ENCODE assay signal across 8 cellular contexts in the genomic region with DNA sequence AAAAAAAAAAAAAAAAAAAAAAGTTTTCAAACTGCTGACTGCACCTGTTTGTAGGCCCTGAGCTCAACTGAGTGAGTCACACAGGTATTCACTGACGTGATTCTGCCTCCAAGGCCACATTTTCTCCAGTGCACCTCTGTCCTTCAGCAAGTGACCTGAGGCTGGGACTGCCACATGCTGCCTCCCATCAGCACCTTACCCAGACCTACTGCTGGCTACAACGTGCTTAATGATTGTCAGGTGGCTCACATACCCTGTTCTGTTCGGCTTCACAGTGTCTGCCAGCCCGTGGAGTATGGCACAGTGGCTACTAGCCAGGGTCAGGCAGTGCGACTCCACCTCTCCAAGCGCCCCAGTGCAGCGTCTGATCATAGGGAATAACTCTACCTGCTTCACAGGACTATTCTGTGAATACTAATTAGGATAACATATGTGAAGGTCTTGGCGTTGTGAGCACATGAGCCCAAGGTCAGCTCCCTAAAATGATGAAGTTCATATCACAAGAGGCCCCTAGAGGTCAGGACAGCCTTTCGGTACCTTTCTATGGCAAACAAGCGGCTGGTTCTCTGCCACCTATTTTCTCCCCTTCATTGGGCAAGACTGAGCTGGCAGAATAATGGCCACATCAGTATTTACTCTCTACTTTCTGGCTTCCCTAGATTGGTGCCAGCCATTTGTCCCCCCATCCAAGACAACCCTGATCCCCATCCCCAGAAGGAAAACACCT. TPM values are rescaled to one million over a fixed set of nuclear protein-coding genes. Genes with fewer than 3 reads are reported as not detected.
A peak's percentile ranks its signal among the peaks of the same experiment; 100 is the strongest.
DNase-seq lines count a peak whose midpoint lies in the region; ATAC-seq and TF ChIP-seq lines count a peak whose summit lies in the region.

No MANE protein-coding gene starts in this region.

- H2AFZ ChIP-seq in PC-3 (ENCODE audit: low read length): peak overlapping the region; percentile 52

- no peaks in the 10 kb centered on the region for H3K36me3 ChIP-seq in PC-3 (ENCODE audit: low read depth, low read length)
- no peaks in the 10 kb centered on the region for H3K36me3 ChIP-seq in left ventricle myocardium inferior
- no peaks in the 10 kb centered on the region for H3K36me3 ChIP-seq in urinary bladder (ENCODE audit: insufficient read depth)

- H3F3A ChIP-seq in PC-3 (ENCODE audit: low read length, unreplicated experiment): no peaks in the 10 kb centered on the region

- H4K20me1 ChIP-seq in PC-3 (ENCODE audit: low read length): no peaks in the 10 kb centered on the region

- no peaks in the 10 kb centered on the region for H3K79me2 ChIP-seq in PC-3 (ENCODE audit: low read length)

- BruUV-seq in PC-3 (replicated peaks; lab: Mats Ljungman, UMichigan): no TSS peak

- intact Hi-C loops in Right ventricle myocardium superior (cut with DNase I): loop anchor here (5.0 kb wide), 1 partner anchor 89 kb away; no protein-coding TSS in a partner anchor
- intact Hi-C loops in left cardiac atrium (cut with DNase I): loop anchor here in 1 of 2 donors (5.0 to 10.0 kb wide), 2 partner anchors 52 to 79 kb away; no protein-coding TSS in a partner anchor
- intact Hi-C loops in PC-3 (cut with micrococcal nuclease): loop anchor here (5.0 kb wide), 1 partner anchor 69 kb away; the partner anchor contains the start of gene PARD6B
- intact Hi-C loops in left ventricle myocardium inferior (cut with micrococcal nuclease): no loop called here

- H3K4me1 ChIP-seq in PC-3 (ENCODE audit: insufficient read depth, low read length): peaks cover 44% of the 10 kb centered on the region
- peaks cover 59% of the 10 kb centered on the region for H3K4me1 ChIP-seq in left ventricle myocardium inferior
- peaks cover 4% of the 10 kb centered on the region for H3K4me1 ChIP-seq in urinary bladder (ENCODE audit: insufficient read depth)

- peak; percentile 59 for TF ChIP-seq CTCF in PC-3 (conservative IDR thresholded peaks at IDR 0.05; ENCODE audit: low read depth, low read length)
- peak; percentile 36 for TF ChIP-seq CTCF in left ventricle myocardium inferior (IDR thresholded peaks at IDR 0.05; ENCODE audit: borderline replicate concordance)

- H3K4me3 ChIP-seq in PC-3 (ENCODE audit: low read length) (no peak overlapping the region), left ventricle myocardium inferior (no peak overlapping the region), urinary bladder (ENCODE audit: low read depth, low read length) (no peak overlapping the region)

- WGBS in urinary bladder: 84% methylated on average over 10 of the region's 10 CpGs

- CTCF ChIA-PET in PC-3 (lab: Charles Lee): interaction anchor here (0.6 to 1.5 kb wide), 13 partner anchors 27 to 784 kb away, joined by 3 to 22 read pairs (median 4); no protein-coding TSS in a partner anchor

- H3K9ac ChIP-seq in PC-3 (ENCODE audit: low read length): no peak overlapping the region

- H3K4me2 ChIP-seq in PC-3 (ENCODE audit: low read length): peak overlapping the region; percentile 63

- H3K9me3 ChIP-seq in PC-3 (ENCODE audit: low read length): no peaks in the 10 kb centered on the region
- H3K9me3 ChIP-seq in left ventricle myocardium inferior (replicated peaks): no peaks in the 10 kb centered on the region

- peak; percentile 47 for ATAC-seq in Right ventricle myocardium superior (ENCODE audit: poor library complexity)
- ATAC-seq in left cardiac atrium: no peak
- ATAC-seq in PC-3: peak; percentile 57
- no peak for ATAC-seq in HG03521 (IDR thresholded peaks at IDR 0.05; ENCODE audit: unreplicated experiment)

- DNase-seq in Right ventricle myocardium superior: no peak
- no peak for DNase-seq in left cardiac atrium
- peak; percentile 83 for DNase-seq in PC-3
- peak; percentile 37 for DNase-seq in left ventricle myocardium inferior
- DNase-seq in activated T-cell treated with anti-CD3 and anti-CD28 coated beads, Interleukin-2, amount 50 U/mL, for 1 hour: no peak
- DNase-seq in activated effector memory CD4-positive, alpha-beta T cell treated with Interleukin-2 at 50 U/mL for 16 hours: no peak

- H3K27ac ChIP-seq in PC-3 (ENCODE audit: low read length) (peak overlapping the region; percentile 43), left ventricle myocardium inferior (replicated peaks) (peak overlapping the region; percentile 91), urinary bladder (ENCODE audit: low read depth) (peak overlapping the region; percentile 4)

- no peaks in the 10 kb centered on the region for H3K9me2 ChIP-seq in PC-3 (replicated peaks; ENCODE audit: low read length)

- POLR2A ChIA-PET in PC-3 (lab: Charles Lee; ENCODE audit: unreplicated experiment): no interaction called here

- H3K27me3 ChIP-seq in PC-3 (ENCODE audit: low read length): no peaks in the 10 kb centered on the region
- H3K27me3 ChIP-seq in left ventricle myocardium inferior (ENCODE audit: low read depth): no peaks in the 10 kb centered on the region

RNA-seq across cellular contexts. Expression of gene RIPOR3, which starts 28.1 kb away (rescaled TPM):
- total RNA-seq in Right ventricle myocardium superior (8.1 TPM), left cardiac atrium (1 to 10 TPM; 3.3 to 6.7 TPM), PC-3 (2014; rRNA removed) (0.04 TPM in 1 of 2 replicates, not detected in the other), left ventricle myocardium inferior (6.5 TPM), urinary bladder (8.2 TPM)
- 15.0 TPM for polyA plus RNA-seq in urinary bladder

Comparison
In these comparisons a context has a peak if more than half of its experiments do, and no peak if none do; other contexts are left out.
1. ATAC-seq: peak in Right ventricle myocardium superior (single experiment) and PC-3 (single experiment); none in left cardiac atrium (0 of 2) and HG03521 (single experiment).
2. DNase-seq: peak in PC-3 (single experiment) and left ventricle myocardium inferior (single experiment); none in Right ventricle myocardium superior (single experiment), left cardiac atrium (single experiment), activated T-cell treated with anti-CD3 and anti-CD28 coated beads, Interleukin-2, amount 50 U/mL, for 1 hour (single experiment) and activated effector memory CD4-positive, alpha-beta T cell treated with Interleukin-2 at 50 U/mL for 16 hours (single experiment).
3. H3K27ac ChIP-seq: peak in every context shown above with its lines; median percentile 91 in left ventricle myocardium inferior; 43 in PC-3; 4 in urinary bladder.